ENCODE assay signal across 2 cellular contexts in the genomic region with DNA sequence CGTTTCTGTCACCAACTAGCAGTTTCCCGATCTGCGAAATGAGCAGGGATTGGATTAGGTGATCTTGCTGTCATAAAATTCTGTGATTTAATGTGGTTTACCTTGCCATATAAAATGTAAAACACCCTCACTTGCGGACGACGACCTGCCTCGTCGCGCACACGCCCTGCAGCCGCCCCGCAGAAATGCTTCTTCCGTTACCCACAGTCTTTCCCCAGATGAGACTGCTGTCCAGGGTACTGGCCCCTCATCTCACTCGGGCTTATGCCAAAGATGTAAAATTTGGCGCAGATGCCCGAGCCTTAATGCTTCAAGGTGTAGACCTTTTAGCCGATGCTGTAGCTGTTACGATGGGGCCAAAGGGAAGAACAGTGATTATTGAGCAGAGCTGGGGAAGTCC.
TF ChIP-seq lines count a peak whose summit lies in the region.

No MANE protein-coding gene starts in this region.

TF ChIP-seq in HepG2, 621 proteins besides CTCF, POLR2A, EP300 and RAD21:
- TF ChIP-seq MAF1 (CRISPR knock-in tag; IDR thresholded peaks at IDR 0.05; ENCODE audit: borderline replicate concordance) (no peak), HINFP (CRISPR knock-in tag; IDR thresholded peaks at IDR 0.05; ENCODE audit: low read depth) (no peak), MIER2 (CRISPR knock-in tag; IDR thresholded peaks at IDR 0.05) (peak; percentile 66; the same call in 1 of the 2 replicates), SMAD3 (CRISPR knock-in tag; IDR thresholded peaks at IDR 0.05) (no peak)
- TF ChIP-seq, protein P1, sequence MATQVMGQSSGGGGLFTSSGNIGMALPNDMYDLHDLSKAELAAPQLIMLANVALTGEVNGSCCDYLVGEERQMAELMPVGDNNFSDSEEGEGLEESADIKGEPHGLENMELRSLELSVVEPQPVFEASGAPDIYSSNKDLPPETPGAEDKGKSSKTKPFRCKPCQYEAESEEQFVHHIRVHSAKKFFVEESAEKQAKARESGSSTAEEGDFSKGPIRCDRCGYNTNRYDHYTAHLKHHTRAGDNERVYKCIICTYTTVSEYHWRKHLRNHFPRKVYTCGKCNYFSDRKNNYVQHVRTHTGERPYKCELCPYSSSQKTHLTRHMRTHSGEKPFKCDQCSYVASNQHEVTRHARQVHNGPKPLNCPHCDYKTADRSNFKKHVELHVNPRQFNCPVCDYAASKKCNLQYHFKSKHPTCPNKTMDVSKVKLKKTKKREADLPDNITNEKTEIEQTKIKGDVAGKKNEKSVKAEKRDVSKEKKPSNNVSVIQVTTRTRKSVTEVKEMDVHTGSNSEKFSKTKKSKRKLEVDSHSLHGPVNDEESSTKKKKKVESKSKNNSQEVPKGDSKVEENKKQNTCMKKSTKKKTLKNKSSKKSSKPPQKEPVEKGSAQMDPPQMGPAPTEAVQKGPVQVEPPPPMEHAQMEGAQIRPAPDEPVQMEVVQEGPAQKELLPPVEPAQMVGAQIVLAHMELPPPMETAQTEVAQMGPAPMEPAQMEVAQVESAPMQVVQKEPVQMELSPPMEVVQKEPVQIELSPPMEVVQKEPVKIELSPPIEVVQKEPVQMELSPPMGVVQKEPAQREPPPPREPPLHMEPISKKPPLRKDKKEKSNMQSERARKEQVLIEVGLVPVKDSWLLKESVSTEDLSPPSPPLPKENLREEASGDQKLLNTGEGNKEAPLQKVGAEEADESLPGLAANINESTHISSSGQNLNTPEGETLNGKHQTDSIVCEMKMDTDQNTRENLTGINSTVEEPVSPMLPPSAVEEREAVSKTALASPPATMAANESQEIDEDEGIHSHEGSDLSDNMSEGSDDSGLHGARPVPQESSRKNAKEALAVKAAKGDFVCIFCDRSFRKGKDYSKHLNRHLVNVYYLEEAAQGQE (IDR thresholded peaks at IDR 0.05; ENCODE audit: borderline replicate concordance in 1 of 2, low read depth in 1 of 2, low read length in 2 of 2): peak; percentile 42 to 89

TF ChIP-seq in K562, 482 proteins besides CTCF, POLR2A, EP300 and RAD21:
- TF ChIP-seq BCL6 (CRISPR knock-in tag; IDR thresholded peaks at IDR 0.05) (no peak), MIER1 (IDR thresholded peaks at IDR 0.05; ENCODE audit: low read depth) (peak; percentile 88), RCOR1 (IDR thresholded peaks at IDR 0.05; ENCODE audit: borderline replicate concordance in 1 of 2, low read depth in 2 of 2, low read length in 2 of 2) (0 out of 4 replicates have a peak, but pooled peaks of 1 of the 2 experiments have one; percentile 26), EHMT2 (IDR thresholded peaks at IDR 0.05) (peak; percentile 91)
- TF ChIP-seq, protein P1 (CRISPR knock-in tag; IDR thresholded peaks at IDR 0.05; ENCODE audit: low read depth): peak; percentile 87
- TF ChIP-seq, protein P2, sequence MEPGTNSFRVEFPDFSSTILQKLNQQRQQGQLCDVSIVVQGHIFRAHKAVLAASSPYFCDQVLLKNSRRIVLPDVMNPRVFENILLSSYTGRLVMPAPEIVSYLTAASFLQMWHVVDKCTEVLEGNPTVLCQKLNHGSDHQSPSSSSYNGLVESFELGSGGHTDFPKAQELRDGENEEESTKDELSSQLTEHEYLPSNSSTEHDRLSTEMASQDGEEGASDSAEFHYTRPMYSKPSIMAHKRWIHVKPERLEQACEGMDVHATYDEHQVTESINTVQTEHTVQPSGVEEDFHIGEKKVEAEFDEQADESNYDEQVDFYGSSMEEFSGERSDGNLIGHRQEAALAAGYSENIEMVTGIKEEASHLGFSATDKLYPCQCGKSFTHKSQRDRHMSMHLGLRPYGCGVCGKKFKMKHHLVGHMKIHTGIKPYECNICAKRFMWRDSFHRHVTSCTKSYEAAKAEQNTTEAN (CRISPR knock-in tag; IDR thresholded peaks at IDR 0.05): no peak
